In the genomic region with DNA sequence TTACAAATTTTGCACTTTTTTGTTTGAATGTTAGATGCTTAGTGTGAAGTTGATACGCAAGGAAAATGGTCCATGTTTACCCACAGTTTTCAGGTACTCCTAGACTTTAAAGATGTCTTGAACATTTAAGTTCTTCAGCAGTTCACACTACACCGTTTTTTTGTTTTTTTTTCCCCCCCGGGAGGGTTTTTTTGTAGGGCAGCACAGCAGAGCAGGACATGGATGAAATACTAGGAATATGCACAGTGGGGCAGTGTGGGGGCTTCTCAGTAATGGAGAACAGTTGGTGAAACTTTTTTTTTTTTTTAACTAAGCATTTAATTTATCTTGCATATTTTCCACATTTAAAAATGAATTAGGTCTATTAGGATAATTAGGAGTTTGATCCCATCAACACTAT, we compare ENCODE assay signal across 16 cellular contexts. TPM values are rescaled to one million over a fixed set of nuclear protein-coding genes. Genes with fewer than 3 reads are reported as not detected.
DNase-seq lines count a peak whose midpoint lies in the region; ATAC-seq lines count a peak whose summit lies in the region.
"Had no signal": no experiment of that assay in that cellular context is flagged by ENCODE, and none has a peak within 500 bp of the region (broad histone marks: within the 10 kb centered on the region; RNA-seq: fewer than 3 reads in every experiment).

No MANE protein-coding gene starts in this region.

- CTCF ChIA-PET in activated naive CD4-positive, alpha-beta T cell treated with anti-CD3 and anti-CD28 coated beads for 36 hours (lab: Charles Lee): interaction anchor here (0.7 kb wide), 1 partner anchor 50 kb away, joined by 3 read pairs; no protein-coding TSS in a partner anchor

- no peaks in the 10 kb centered on the region for H3K9me3 Mint-ChIP-seq in activated naive CD4-positive, alpha-beta T cell treated with anti-CD3 and anti-CD28 coated beads for 36 hours
- H3K9me3 Mint-ChIP-seq in IgD-negative memory B cell: no peaks in the 10 kb centered on the region
- H3K9me3 Mint-ChIP-seq in activated naive CD8-positive, alpha-beta T cell treated with anti-CD3 and anti-CD28 coated beads, Interleukin-2, amount 50 U/mL, for 24 hours: no peaks in the 10 kb centered on the region
- H3K9me3 Mint-ChIP-seq in stimulated activated naive B cell treated with anti-CD40 and anti-IgM and Interleukin-4, amounts not matched to agents 10 μg/mL and 1 μg/mL and 100 μg/mL, for 72 hours: no peaks in the 10 kb centered on the region

- intact Hi-C loops in activated naive CD4-positive, alpha-beta T cell treated with anti-CD3 and anti-CD28 coated beads for 36 hours (cut with micrococcal nuclease): no loop called here

- H3K36me3 Mint-ChIP-seq in activated naive CD4-positive, alpha-beta T cell treated with anti-CD3 and anti-CD28 coated beads for 36 hours (ENCODE audit: low read depth): peaks cover 44% of the 10 kb centered on the region
- H3K36me3 Mint-ChIP-seq in IgD-negative memory B cell: peaks cover 5% of the 10 kb centered on the region
- H3K36me3 Mint-ChIP-seq in activated naive CD8-positive, alpha-beta T cell treated with anti-CD3 and anti-CD28 coated beads, Interleukin-2, amount 50 U/mL, for 24 hours (ENCODE audit: low read depth): peaks cover 60% of the 10 kb centered on the region
- H3K36me3 Mint-ChIP-seq in stimulated activated naive B cell treated with anti-CD40 and anti-IgM and Interleukin-4, amounts not matched to agents 10 μg/mL and 1 μg/mL and 100 μg/mL, for 72 hours: peaks cover 51 to 67% of the 10 kb centered on the region in 2 donors

- H3K27me3 Mint-ChIP-seq in activated naive CD4-positive, alpha-beta T cell treated with anti-CD3 and anti-CD28 coated beads for 36 hours (ENCODE audit: low read depth): no peaks in the 10 kb centered on the region
- H3K27me3 Mint-ChIP-seq in IgD-negative memory B cell: peaks cover 2% of the 10 kb centered on the region
- H3K27me3 Mint-ChIP-seq in activated naive CD8-positive, alpha-beta T cell treated with anti-CD3 and anti-CD28 coated beads, Interleukin-2, amount 50 U/mL, for 24 hours: no peaks in the 10 kb centered on the region
- H3K27me3 Mint-ChIP-seq in stimulated activated naive B cell treated with anti-CD40 and anti-IgM and Interleukin-4, amounts not matched to agents 10 μg/mL and 1 μg/mL and 100 μg/mL, for 72 hours: no peaks in the 10 kb centered on the region
- H3K27me3 Mint-ChIP-seq: CD4-positive, CD25-positive, alpha-beta regulatory T cell had no signal

- peak overlapping the region; percentile 63 for H3K27ac Mint-ChIP-seq in activated naive CD4-positive, alpha-beta T cell treated with anti-CD3 and anti-CD28 coated beads for 36 hours
- H3K27ac Mint-ChIP-seq in IgD-negative memory B cell: peak overlapping the region in 2 of 3 donors; percentile 14 to 56
- no peak overlapping the region for H3K27ac Mint-ChIP-seq in activated naive CD8-positive, alpha-beta T cell treated with anti-CD3 and anti-CD28 coated beads, Interleukin-2, amount 50 U/mL, for 24 hours
- peak overlapping the region; percentile 81 for H3K27ac Mint-ChIP-seq in stimulated activated naive B cell treated with anti-CD40 and anti-IgM and Interleukin-4, amounts not matched to agents 10 μg/mL and 1 μg/mL and 100 μg/mL, for 72 hours

- no peak overlapping the region for H3K4me3 Mint-ChIP-seq in activated naive CD4-positive, alpha-beta T cell treated with anti-CD3 and anti-CD28 coated beads for 36 hours
- H3K4me3 Mint-ChIP-seq in IgD-negative memory B cell: peak overlapping the region in 2 of 4 donors; percentile 60 to 65
- peak overlapping the region; percentile 34 for H3K4me3 Mint-ChIP-seq in activated naive CD8-positive, alpha-beta T cell treated with anti-CD3 and anti-CD28 coated beads, Interleukin-2, amount 50 U/mL, for 24 hours
- no peak overlapping the region for H3K4me3 Mint-ChIP-seq in stimulated activated naive B cell treated with anti-CD40 and anti-IgM and Interleukin-4, amounts not matched to agents 10 μg/mL and 1 μg/mL and 100 μg/mL, for 72 hours

- H3K4me1 Mint-ChIP-seq in activated naive CD4-positive, alpha-beta T cell treated with anti-CD3 and anti-CD28 coated beads for 36 hours (ENCODE audit: low read depth): peaks cover 61% of the 10 kb centered on the region
- peaks cover 29 to 61% (median 60%) of the 10 kb centered on the region in 3 donors for H3K4me1 Mint-ChIP-seq in IgD-negative memory B cell
- peaks cover 81% of the 10 kb centered on the region for H3K4me1 Mint-ChIP-seq in activated naive CD8-positive, alpha-beta T cell treated with anti-CD3 and anti-CD28 coated beads, Interleukin-2, amount 50 U/mL, for 24 hours
- H3K4me1 Mint-ChIP-seq in stimulated activated naive B cell treated with anti-CD40 and anti-IgM and Interleukin-4, amounts not matched to agents 10 μg/mL and 1 μg/mL and 100 μg/mL, for 72 hours: peaks cover 46 to 81% of the 10 kb centered on the region in 2 donors

- no peak for ATAC-seq in activated naive CD8-positive, alpha-beta T cell treated with anti-CD3 and anti-CD28 coated beads, Interleukin-2, amount 50 U/mL, for 24 hours
- no peak for ATAC-seq in stimulated activated naive B cell treated with anti-CD40 and anti-IgM and Interleukin-4, amounts not matched to agents 10 μg/mL and 1 μg/mL and 100 μg/mL, for 72 hours (replicated peaks)
- ATAC-seq in GM21526 (IDR thresholded peaks at IDR 0.05; ENCODE audit: low FRiP score, unreplicated experiment): no peak
- ATAC-seq: left ventricle myocardium superior had no signal

- no peak for DNase-seq in activated naive CD4-positive, alpha-beta T cell treated with anti-CD3 and anti-CD28 coated beads for 36 hours
- DNase-seq in activated naive CD4-positive, alpha-beta T cell treated with Interleukin-2 at 50 U/mL for 16 hours: no peak
- DNase-seq in activated naive CD8-positive, alpha-beta T cell treated with anti-CD3 and anti-CD28 coated beads, Interleukin-2, amount 50 U/mL, for 24 hours: no peak
- no peak for DNase-seq in stimulated activated naive B cell treated with anti-CD40 and anti-IgM and Interleukin-4, amounts not matched to agents 10 μg/mL and 1 μg/mL and 100 μg/mL, for 72 hours
- DNase-seq in AG08395 (ENCODE audit: low spot score) (no peak), hippocampal formation (lab: John Stamatoyannopoulos, UW) (no peak)
- DNase-seq: activated effector memory CD4-positive, alpha-beta T cell treated with anti-CD3 and anti-CD28 coated beads, Interleukin-2, amount 50 U/mL, for 16 hours; caudate nucleus; CD4-positive, CD25-positive, alpha-beta regulatory T cell; DMS79 treated with DMSO at 0.1 percent for 48 hours; left ventricle myocardium superior; NCI-H1105; NCI-H2029 treated with DMSO at 0.1 percent for 48 hours; retina had no signal

RNA-seq across cellular contexts. Expression of a gene that starts 4.9 kb away (rescaled TPM):
- 1,000 to 10,000 TPM; 2,370 to 2,418 TPM for total RNA-seq in activated naive CD4-positive, alpha-beta T cell treated with anti-CD3 and anti-CD28 coated beads for 36 hours
- polyA plus RNA-seq in IgD-negative memory B cell: 559 TPM

RNA-seq across cellular contexts. Expression of a gene that starts 37.7 kb away (rescaled TPM):
- 10 to 100 TPM; 10.8 to 13.6 TPM for total RNA-seq in activated naive CD4-positive, alpha-beta T cell treated with anti-CD3 and anti-CD28 coated beads for 36 hours
- 6.2 TPM for polyA plus RNA-seq in IgD-negative memory B cell
